Comparison of ENCODE assay signal across 21 cellular contexts in the genomic region with DNA sequence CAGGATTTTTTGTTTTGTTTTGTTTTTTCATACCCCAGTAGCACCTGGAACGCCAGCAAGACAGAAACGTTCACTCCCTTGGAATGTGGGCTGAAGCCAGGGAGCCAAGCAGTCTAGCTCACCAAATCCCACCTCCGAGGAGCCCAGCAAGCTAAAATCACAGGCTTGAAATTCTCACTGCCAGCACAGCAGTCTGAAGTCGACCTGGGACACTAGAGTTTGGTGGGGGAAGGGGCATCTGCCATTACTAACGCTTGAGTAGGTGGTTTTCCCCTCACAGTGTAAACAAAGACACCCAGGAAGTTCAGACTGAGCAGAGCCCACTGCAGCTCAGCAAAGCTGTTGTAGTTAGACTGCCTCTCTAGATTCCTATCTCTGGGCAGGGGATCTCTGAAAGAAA.
A peak's percentile ranks its signal among the peaks of the same experiment; 100 is the strongest.
DNase-seq lines count a peak whose midpoint lies in the region; ATAC-seq, FAIRE-seq and TF ChIP-seq lines count a peak whose summit lies in the region.
"Had no signal": no experiment of that assay in that cellular context is flagged by ENCODE, and none has a peak within 500 bp of the region (broad histone marks: within the 10 kb centered on the region; RNA-seq: fewer than 3 reads in every experiment).

No MANE protein-coding gene starts in this region.

- H3K4me3 ChIP-seq in fibroblast of the aortic adventitia (ENCODE audit: low read depth, low read length), result no peak overlapping the region
- H3K4me3 ChIP-seq in smooth muscle cell, result no peak overlapping the region
- H3K4me3 ChIP-seq: A549; BLaER1 treated with 17β-estradiol and CSF1 and Interleukin-3, amounts not matched to agents 10 nM and 100 nM; GM23338; SJSA1 had no signal

- peaks cover 4% of the 10 kb centered on the region for H3K9me3 ChIP-seq in smooth muscle cell (replicated peaks; ENCODE audit: low read depth)
- H3K9me3 ChIP-seq: A549, SJSA1 had no signal

- H3K4me2 ChIP-seq in smooth muscle cell, result no peak overlapping the region
- H3K4me2 ChIP-seq: A549; BLaER1 treated with 17β-estradiol and CSF1 and Interleukin-3, amounts not matched to agents 10 nM and 100 nM; GM23338 had no signal

- TF ChIP-seq CTCF in fibroblast of the aortic adventitia (IDR thresholded peaks at IDR 0.05; ENCODE audit: insufficient read depth, low read length) (no peak), smooth muscle cell (IDR thresholded peaks at IDR 0.05; ENCODE audit: borderline replicate concordance, insufficient read depth, poor library complexity, severe bottlenecking) (no peak)

- peak overlapping the region; percentile 19 for H3K27ac ChIP-seq in smooth muscle cell (ENCODE audit: low read depth)
- H3K27ac ChIP-seq: A549; BLaER1 treated with 17β-estradiol and CSF1 and Interleukin-3, amounts not matched to agents 10 nM and 100 nM; SJSA1 had no signal

- 33% methylated on average over 5 of the region's 5 CpGs for WGBS in smooth muscle cell (ENCODE audit: low lambda C conversion rate)

- no peak for FAIRE-seq in RCC 7860 (lab: Jason Lieb, UNC)
- FAIRE-seq: A549, GM12891, GM18507 had no signal

- no peaks in the 10 kb centered on the region for H3K27me3 ChIP-seq in smooth muscle cell (ENCODE audit: low read depth)
- H3K27me3 ChIP-seq: SJSA1 had no signal

- no peaks in the 10 kb centered on the region for H4K20me1 ChIP-seq in smooth muscle cell (ENCODE audit: low read depth)
- H4K20me1 ChIP-seq: BLaER1 treated with 17β-estradiol and CSF1 and Interleukin-3, amounts not matched to agents 10 nM and 100 nM had no signal

- H3F3A ChIP-seq in smooth muscle cell (ENCODE audit: low read depth), result no peaks in the 10 kb centered on the region

- no peaks in the 10 kb centered on the region for H3K4me1 ChIP-seq in smooth muscle cell (ENCODE audit: low read depth)
- H3K4me1 ChIP-seq: A549; BLaER1 treated with 17β-estradiol and CSF1 and Interleukin-3, amounts not matched to agents 10 nM and 100 nM; SJSA1 had no signal

- peak; percentile 65 for DNase-seq in ELF-1 (ENCODE audit: low read depth, low spot score)
- DNase-seq in RCC 7860 (ENCODE audit: low spot score), result peak; percentile 67
- peak; percentile 32 for DNase-seq in fibroblast of the aortic adventitia (ENCODE audit: low read depth)
- no peak for DNase-seq in smooth muscle cell (lab: John Stamatoyannopoulos, UW; ENCODE audit: unreplicated experiment)
- DNase-seq in HT-29 (ENCODE audit: low spot score), result no peak
- no peak for DNase-seq in activated CD4-positive, alpha-beta T cell treated with anti-CD3 and anti-CD28 coated beads for 4 hours
- DNase-seq: CD8-positive, alpha-beta memory T cell; DMS79 treated with DMSO at 0.1 percent for 48 hours; GF-D8; Karpas-422; NCI-H1105 treated with DMSO at 0.1 percent for 48 hours; NCI-H187; NCI-H345; NCI-H69 had no signal

- H2AFZ ChIP-seq in smooth muscle cell (ENCODE audit: low read depth), result peak overlapping the region; percentile 30
- H2AFZ ChIP-seq: GM23338 had no signal

- no peaks in the 10 kb centered on the region for H3K36me3 ChIP-seq in smooth muscle cell (ENCODE audit: low read depth)
- H3K36me3 ChIP-seq: BLaER1 treated with 17β-estradiol and CSF1 and Interleukin-3, amounts not matched to agents 10 nM and 100 nM; SJSA1 had no signal

- H3K79me2 ChIP-seq in smooth muscle cell (ENCODE audit: low read depth), result no peaks in the 10 kb centered on the region

- H3K9ac ChIP-seq in smooth muscle cell (ENCODE audit: low read depth), result no peak overlapping the region
- H3K9ac ChIP-seq: BLaER1 treated with 17β-estradiol and CSF1 and Interleukin-3, amounts not matched to agents 10 nM and 100 nM had no signal

- ATAC-seq in GM19397 (IDR thresholded peaks at IDR 0.05; ENCODE audit: unreplicated experiment), result no peak
- ATAC-seq: GM23338 had no signal

Comparison
In these comparisons a context has a peak if more than half of its experiments do, and no peak if none do; other contexts are left out.
1. DNase-seq: peak in ELF-1 (single experiment), RCC 7860 (single experiment) and fibroblast of the aortic adventitia (single experiment); none in smooth muscle cell (single experiment), HT-29 (single experiment) and activated CD4-positive, alpha-beta T cell treated with anti-CD3 and anti-CD28 coated beads for 4 hours (0 of 2).